Comparison of ENCODE assay signal across 24 cellular contexts in genomic region chr1:97980530-97980929, GRCh38.
"Had no signal": no experiment of that assay in that cellular context is flagged by ENCODE, and none has a peak within 500 bp of the region (broad histone marks: within the 10 kb centered on the region; RNA-seq: fewer than 3 reads in every experiment).

No MANE protein-coding gene starts in this region.

- H3K36me3 ChIP-seq: colonic mucosa, neutrophil, pancreas, right lobe of liver, transverse colon, upper lobe of right lung, uterus had no signal

- H3K27ac ChIP-seq: colonic mucosa, epithelial cell of prostate, neutrophil, pancreas, right lobe of liver, transverse colon, upper lobe of right lung, uterus had no signal

- H3K4me3 ChIP-seq: colonic mucosa, lung, mucosa of descending colon, pancreas, right lobe of liver, transverse colon, upper lobe of right lung, uterus had no signal

- DNase-seq: colonic mucosa; effector CD8-positive, alpha-beta T cell; endodermal cell; foreskin fibroblast; hypothalamus; immature natural killer cell; islet precursor cell; mucosa of descending colon; naive B cell; pancreas; right lobe of liver; stimulated activated CD4-positive, alpha-beta T cell treated with anti-CD3 and anti-CD28 coated beads, Interleukin-4, amount 100 ng/mL, for 4 hours; stimulated activated naive CD8-positive, alpha-beta T cell treated with anti-CD3 and anti-CD28 coated beads, Interleukin-15, Interleukin-2, amounts not matched to agents 100 U/mL and 50 U/mL, for 24 hours; substantia nigra; transverse colon; upper lobe of right lung; uterus had no signal

- H3K9me3 ChIP-seq: colonic mucosa, mucosa of descending colon, neutrophil, pancreas, right lobe of liver, transverse colon, upper lobe of right lung, uterus had no signal

- H3K27me3 ChIP-seq: colonic mucosa, neutrophil, pancreas, right lobe of liver, transverse colon, upper lobe of right lung, uterus had no signal

- ATAC-seq: esophagus mucosa; left lobe of liver; mucosa of descending colon; natural killer cell treated with Interleukin-12 subunit alpha and Interleukin-12 subunit beta and Interleukin-15 and Interleukin-18, amount 100 ng/mL, for 72 hours; pancreas; right lobe of liver; stimulated activated memory B cell treated with anti-CD40 and anti-IgM and Interleukin-4, amounts not matched to agents 10 μg/mL and 1 μg/mL and 100 μg/mL, for 72 hours; stimulated activated naive CD8-positive, alpha-beta T cell treated with anti-CD3 and anti-CD28 coated beads, Interleukin-15, Interleukin-2, amounts not matched to agents 100 U/mL and 50 U/mL, for 24 hours; upper lobe of right lung had no signal

- H3K4me1 ChIP-seq: colonic mucosa, pancreas, transverse colon, upper lobe of right lung, uterus had no signal
